ENCODE assay signal across 14 cellular contexts in genomic region chr10:11434323-11434722, GRCh38.
DNase-seq lines count a peak whose midpoint lies in the region; ATAC-seq, FAIRE-seq and TF ChIP-seq lines count a peak whose summit lies in the region.
"Had no signal": no experiment of that assay in that cellular context is flagged by ENCODE, and none has a peak within 500 bp of the region (broad histone marks: within the 10 kb centered on the region; RNA-seq: fewer than 3 reads in every experiment).

No MANE protein-coding gene starts in this region.

- intact Hi-C loops in K562 (cut with micrococcal nuclease) (loop anchor here (1.0 to 5.0 kb wide), 2 partner anchors 38 to 323 kb away; no protein-coding TSS in a partner anchor), kidney (cut with DNase I) (no loop called here)

- H3K4me2 ChIP-seq in KMS-11 (no peak overlapping the region), K562 (ENCODE audit: insufficient read depth, low read length) (no peak overlapping the region), osteoblast (ENCODE audit: insufficient read depth, low read length) (no peak overlapping the region)

- in situ Hi-C loops in K562 (cut with MboI) = no loop called here

- H3K27ac ChIP-seq in KMS-11 (no peak overlapping the region), K562 (ENCODE audit: extremely low read depth, low read depth, low read length) (no peak overlapping the region), osteoblast (ENCODE audit: low read depth, low read length) (no peak overlapping the region), kidney (ENCODE audit: low read depth in 2 of 2, low read length in 2 of 2) (no peak overlapping the region)
- H3K27ac ChIP-seq: prostate gland had no signal

- H3K9ac ChIP-seq in KMS-11 = no peak overlapping the region
- H3K9ac ChIP-seq in K562 (ENCODE audit: insufficient read depth in 1 of 2, low read depth in 2 of 2, low read length in 2 of 2) = no peak overlapping the region
- no peak overlapping the region for H3K9ac ChIP-seq in kidney (ENCODE audit: low read length in 2 of 2)

- FAIRE-seq in K562 (lab: Jason Lieb, UNC) = peak; percentile 87
- FAIRE-seq in kidney (lab: Jason Lieb, UNC) = no peak
- FAIRE-seq: TTC549 had no signal

- no peaks in the 10 kb centered on the region for H3K9me1 ChIP-seq in K562 (ENCODE audit: control insufficient read depth, insufficient read depth, low read length)

- CTCF ChIA-PET in K562 (lab: Yijun Ruan, JAX; ENCODE audit: low intra/inter-chr PET ratio) = interaction anchor here (1.8 kb wide), 1 partner anchor 38 kb away, joined by 8 read pairs; no protein-coding TSS in a partner anchor

- TF ChIP-seq EP300 in K562 (IDR thresholded peaks at IDR 0.05; ENCODE audit: low read length) = no peak

- peak; percentile 85 for ATAC-seq in K562

- DNase-seq in activated CD8-positive, alpha-beta memory T cell treated with anti-CD3 and anti-CD28 coated beads for 24 hours = peak; percentile 46
- DNase-seq in activated CD8-positive, alpha-beta memory T cell treated with anti-CD3 and anti-CD28 coated beads, Interleukin-2, amount 50 U/mL, for 4 hours = no peak
- DNase-seq in K562 (ENCODE audit: extremely low read depth in 1 of 4, low spot score in 3 of 4) (peak; percentile 51 to 70 (median 60)), osteoblast (ENCODE audit: insufficient read length, low spot score, missing footprints) (no peak), kidney (no peak), NCI-H2107 (lab: John Stamatoyannopoulos, UW) (no peak)
- DNase-seq in stimulated activated CD4-positive, alpha-beta T cell treated with anti-CD3 and anti-CD28 coated beads, Interleukin-4, amount 100 ng/mL, for 1 hour = no peak
- DNase-seq: activated naive CD4-positive, alpha-beta T cell treated with anti-CD3 and anti-CD28 coated beads for 36 hours; effector memory CD4-positive, alpha-beta T cell; GOT3; NCI-H446 treated with DMSO at 0.1 percent for 48 hours had no signal

- H3K4me3 ChIP-seq in KMS-11 (IDR thresholded peaks at IDR 0.05; ENCODE audit: insufficient read depth, low read depth, low read length) = no peak overlapping the region
- H3K4me3 ChIP-seq in K562 = no peak overlapping the region
- no peak overlapping the region for H3K4me3 ChIP-seq in osteoblast (ENCODE audit: insufficient read depth, low read length)
- no peak overlapping the region for H3K4me3 ChIP-seq in kidney (ENCODE audit: low read length in 2 of 2)
- H3K4me3 ChIP-seq: prostate gland had no signal

- H3K27me3 ChIP-seq in KMS-11 (ENCODE audit: insufficient read depth, low read depth) (no peaks in the 10 kb centered on the region), K562 (ENCODE audit: control insufficient read depth in 2 of 2, insufficient read depth in 2 of 2, low read length in 2 of 2) (peaks cover 7 to 30% of the 10 kb centered on the region in 2 experiments; a peak in 3 of 5 replicates), osteoblast (ENCODE audit: insufficient read depth, low read length) (peaks cover 4% of the 10 kb centered on the region)

- 0% methylated on average over 2 of the region's 2 CpGs for WGBS in K562 (ENCODE audit: insufficient coverage, low coverage, missing lambda C conversion rate)

- peak; percentile 43 to 85 for TF ChIP-seq RAD21 in K562 (CRISPR knock-in tag; conservative IDR thresholded peaks at IDR 0.05 in 1 of 2, IDR thresholded peaks at IDR 0.05 in 1 of 2)

- POLR2A ChIA-PET in K562 (lab: Yijun Ruan, JAX) = no interaction called here

- no peaks in the 10 kb centered on the region for H3K36me3 ChIP-seq in KMS-11 (ENCODE audit: insufficient read depth)
- no peaks in the 10 kb centered on the region for H3K36me3 ChIP-seq in K562 (ENCODE audit: control insufficient read depth, insufficient read depth, low read length)
- H3K36me3 ChIP-seq in osteoblast (ENCODE audit: insufficient read depth, low read length) = no peaks in the 10 kb centered on the region
- H3K36me3 ChIP-seq in kidney (ENCODE audit: control insufficient read depth in 1 of 2, insufficient read depth in 2 of 2, low read length in 2 of 2) = no peaks in the 10 kb centered on the region
- H3K36me3 ChIP-seq: prostate gland had no signal

- no peaks in the 10 kb centered on the region for H3K79me2 ChIP-seq in KMS-11 (ENCODE audit: insufficient read depth, low read depth)
- no peaks in the 10 kb centered on the region for H3K79me2 ChIP-seq in K562 (ENCODE audit: control insufficient read depth, insufficient read depth, low read length)
- H3K79me2 ChIP-seq in osteoblast (ENCODE audit: insufficient read depth, low read length) = no peaks in the 10 kb centered on the region

- TF ChIP-seq POLR2A in K562 (conservative IDR thresholded peaks at IDR 0.05) = no peak

- H2AFZ ChIP-seq in KMS-11 (ENCODE audit: low read depth) = no peak overlapping the region
- no peak overlapping the region for H2AFZ ChIP-seq in K562 (ENCODE audit: low read depth, low read length)
- no peak overlapping the region for H2AFZ ChIP-seq in osteoblast (ENCODE audit: low read length)

- H4K20me1 ChIP-seq in KMS-11 (ENCODE audit: insufficient read depth) = no peaks in the 10 kb centered on the region
- no peaks in the 10 kb centered on the region for H4K20me1 ChIP-seq in K562 (replicated peaks; ENCODE audit: control insufficient read depth, insufficient read depth, low read length)
- H4K20me1 ChIP-seq in osteoblast (ENCODE audit: insufficient read depth, low read length) = no peaks in the 10 kb centered on the region

- TF ChIP-seq CTCF in KMS-11 (conservative IDR thresholded peaks at IDR 0.05; ENCODE audit: low read depth, low read length) = peak; percentile 41; the same call in 1 of the 2 replicates
- peak; percentile 67 to 79 (median 72) for TF ChIP-seq CTCF in K562 (IDR thresholded peaks at IDR 0.05 in 2 of 3, conservative IDR thresholded peaks at IDR 0.05 in 1 of 3; ENCODE audit: insufficient read depth in 2 of 3, low read depth in 1 of 3, low read length in 3 of 3)
- peak; percentile 38 for TF ChIP-seq CTCF in osteoblast (IDR thresholded peaks at IDR 0.05; ENCODE audit: extremely low read depth, low read depth, low read length)
- no peak for TF ChIP-seq CTCF in kidney (IDR thresholded peaks at IDR 0.05; ENCODE audit: borderline replicate concordance, extremely low read depth, insufficient read depth)

- no TSS peak for BruUV-seq in K562 (replicated peaks; lab: Mats Ljungman, UMichigan)

- H3K9me3 ChIP-seq in K562 (replicated peaks; ENCODE audit: control insufficient read depth, insufficient read depth, low read depth, low read length) (no peaks in the 10 kb centered on the region; the same call in 1 of the 2 replicates), osteoblast (ENCODE audit: low read depth, low read length) (no peaks in the 10 kb centered on the region), kidney (ENCODE audit: control insufficient read depth in 1 of 2, low read length in 2 of 2) (no peaks in the 10 kb centered on the region)
- H3K9me3 ChIP-seq: prostate gland had no signal

- no peaks in the 10 kb centered on the region for H3K4me1 ChIP-seq in KMS-11 (ENCODE audit: low read depth, poor library complexity, severe bottlenecking)
- peaks cover 0 to 10% of the 10 kb centered on the region in 2 experiments; a peak in 2 of 5 replicates for H3K4me1 ChIP-seq in K562 (replicated peaks in 1 of 2; ENCODE audit: control insufficient read depth in 2 of 2, insufficient read depth in 2 of 2, low read length in 2 of 2)
- no peaks in the 10 kb centered on the region for H3K4me1 ChIP-seq in osteoblast (ENCODE audit: insufficient read depth, low read length)
- no peaks in the 10 kb centered on the region for H3K4me1 ChIP-seq in kidney (ENCODE audit: control insufficient read depth in 1 of 2, insufficient read depth in 1 of 2, low read depth in 1 of 2, low read length in 2 of 2)
- H3K4me1 ChIP-seq: prostate gland had no signal

TF ChIP-seq in K562, 482 proteins besides CTCF, POLR2A, EP300 and RAD21 (continues in another document):
- no peak for TF ChIP-seq ARHGAP35 (IDR thresholded peaks at IDR 0.05; ENCODE audit: partially characterized antibody)
- no peak for TF ChIP-seq ZNF274 (IDR thresholded peaks at IDR 0.05; ENCODE audit: borderline replicate concordance, low read depth, low read length)
- TF ChIP-seq, protein P1, sequence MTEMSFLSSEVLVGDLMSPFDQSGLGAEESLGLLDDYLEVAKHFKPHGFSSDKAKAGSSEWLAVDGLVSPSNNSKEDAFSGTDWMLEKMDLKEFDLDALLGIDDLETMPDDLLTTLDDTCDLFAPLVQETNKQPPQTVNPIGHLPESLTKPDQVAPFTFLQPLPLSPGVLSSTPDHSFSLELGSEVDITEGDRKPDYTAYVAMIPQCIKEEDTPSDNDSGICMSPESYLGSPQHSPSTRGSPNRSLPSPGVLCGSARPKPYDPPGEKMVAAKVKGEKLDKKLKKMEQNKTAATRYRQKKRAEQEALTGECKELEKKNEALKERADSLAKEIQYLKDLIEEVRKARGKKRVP (CRISPR knock-in tag; IDR thresholded peaks at IDR 0.05) = no peak
- TF ChIP-seq MTA3 (IDR thresholded peaks at IDR 0.05; ENCODE audit: borderline replicate concordance) = no peak
- TF ChIP-seq PURB (CRISPR knock-in tag; IDR thresholded peaks at IDR 0.05; ENCODE audit: low read depth) = no peak
- TF ChIP-seq, protein P2, sequence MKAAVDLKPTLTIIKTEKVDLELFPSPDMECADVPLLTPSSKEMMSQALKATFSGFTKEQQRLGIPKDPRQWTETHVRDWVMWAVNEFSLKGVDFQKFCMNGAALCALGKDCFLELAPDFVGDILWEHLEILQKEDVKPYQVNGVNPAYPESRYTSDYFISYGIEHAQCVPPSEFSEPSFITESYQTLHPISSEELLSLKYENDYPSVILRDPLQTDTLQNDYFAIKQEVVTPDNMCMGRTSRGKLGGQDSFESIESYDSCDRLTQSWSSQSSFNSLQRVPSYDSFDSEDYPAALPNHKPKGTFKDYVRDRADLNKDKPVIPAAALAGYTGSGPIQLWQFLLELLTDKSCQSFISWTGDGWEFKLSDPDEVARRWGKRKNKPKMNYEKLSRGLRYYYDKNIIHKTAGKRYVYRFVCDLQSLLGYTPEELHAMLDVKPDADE (conservative IDR thresholded peaks at IDR 0.05; ENCODE audit: control insufficient read depth, low read depth, low read length) = no peak
- TF ChIP-seq RCOR1 (IDR thresholded peaks at IDR 0.05; ENCODE audit: borderline replicate concordance in 1 of 2, low read depth in 2 of 2, low read length in 2 of 2) = 0 out of 4 replicates have a peak, but pooled peaks of 1 of the 2 experiments have one; percentile 29
- no peak for TF ChIP-seq ATF3 (IDR thresholded peaks at IDR 0.05)
- TF ChIP-seq ATF3 (CRISPR knock-in tag; conservative IDR thresholded peaks at IDR 0.05) = no peak
- no peak for TF ChIP-seq E2F3 (CRISPR knock-in tag; IDR thresholded peaks at IDR 0.05)
- TF ChIP-seq ZNF561 (CRISPR knock-in tag; conservative IDR thresholded peaks at IDR 0.05) = no peak
- no peak for TF ChIP-seq SMAD1 (IDR thresholded peaks at IDR 0.05; ENCODE audit: low read depth, low read length, partially characterized antibody)

Comparison
In these comparisons a context has a peak if more than half of its experiments do, and no peak if none do; other contexts are left out.
1. DNase-seq: peak in activated CD8-positive, alpha-beta memory T cell treated with anti-CD3 and anti-CD28 coated beads for 24 hours (single experiment) and K562 (4 of 4); none in activated CD8-positive, alpha-beta memory T cell treated with anti-CD3 and anti-CD28 coated beads, Interleukin-2, amount 50 U/mL, for 4 hours (single experiment), osteoblast (single experiment), kidney (single experiment), NCI-H2107 (single experiment) and stimulated activated CD4-positive, alpha-beta T cell treated with anti-CD3 and anti-CD28 coated beads, Interleukin-4, amount 100 ng/mL, for 1 hour (single experiment).